In genomic region chr10:18984531-18984930, GRCh38 we compare ENCODE assay signal across 23 cellular contexts.
"Had no signal": no experiment of that assay in that cellular context is flagged by ENCODE, and none has a peak within 500 bp of the region (broad histone marks: within the 10 kb centered on the region; RNA-seq: fewer than 3 reads in every experiment).

No MANE protein-coding gene starts in this region.

- H3K9me3 Mint-ChIP-seq: activated CD4-positive, alpha-beta memory T cell treated with anti-CD3 and anti-CD28 coated beads, Interleukin-2, amount 10 ng/mL, durations not matched to agents 7 days and 5 days had no signal

- H3K4me3 ChIP-seq: colonic mucosa, left lung, sigmoid colon, transverse colon, vagina had no signal

- H3K36me3 ChIP-seq: colonic mucosa, left lung, sigmoid colon, transverse colon, vagina had no signal

- H3K27me3 Mint-ChIP-seq: activated B cell treated with CpG ODN at 0.5 μM for 24 hours; activated CD4-positive, alpha-beta memory T cell treated with anti-CD3 and anti-CD28 coated beads, Interleukin-2, amount 10 ng/mL, durations not matched to agents 7 days and 5 days; activated CD8-positive, alpha-beta memory T cell treated with anti-CD3 and anti-CD28 coated beads, Interleukin-2, amount 10 ng/mL, durations not matched to agents 7 days and 5 days; activated naive CD8-positive, alpha-beta T cell treated with anti-CD3 and anti-CD28 coated beads for 36 hours; activated T-helper 17 cell treated with anti-CD3 and anti-CD28 coated beads, Interleukin-2, amount 50 U/mL, for 72 hours; brain; stimulated activated naive CD8-positive, alpha-beta T cell treated with anti-CD3 and anti-CD28 coated beads, Interleukin-15, Interleukin-2, amounts not matched to agents 100 ng/mL and 50 ng/mL, for 24 hours had no signal

- H3K9ac ChIP-seq: parathyroid adenoma had no signal

- H3K4me3 Mint-ChIP-seq: activated B cell treated with CpG ODN at 0.5 μM for 24 hours; activated CD4-positive, alpha-beta memory T cell treated with anti-CD3 and anti-CD28 coated beads, Interleukin-2, amount 10 ng/mL, durations not matched to agents 7 days and 5 days; activated CD8-positive, alpha-beta memory T cell treated with anti-CD3 and anti-CD28 coated beads, Interleukin-2, amount 10 ng/mL, durations not matched to agents 7 days and 5 days; activated naive CD8-positive, alpha-beta T cell treated with anti-CD3 and anti-CD28 coated beads for 36 hours; activated T-helper 17 cell treated with anti-CD3 and anti-CD28 coated beads, Interleukin-2, amount 50 U/mL, for 72 hours; brain; endodermal cell; nephron; stimulated activated naive CD8-positive, alpha-beta T cell treated with anti-CD3 and anti-CD28 coated beads, Interleukin-15, Interleukin-2, amounts not matched to agents 100 ng/mL and 50 ng/mL, for 24 hours; T-helper 2 cell treated with Interferon-gamma antibody and Interleukin-4, amounts not matched to agents 5 μg/mL and 100 μg/mL, for 36 hours had no signal

- H3K27me3 ChIP-seq: colonic mucosa, left lung, sigmoid colon, transverse colon, vagina had no signal

- H3K79me2 ChIP-seq: parathyroid adenoma had no signal

- H2AFZ ChIP-seq: parathyroid adenoma had no signal

- H3K36me3 Mint-ChIP-seq: activated CD8-positive, alpha-beta memory T cell treated with anti-CD3 and anti-CD28 coated beads, Interleukin-2, amount 10 ng/mL, durations not matched to agents 7 days and 5 days; activated naive CD8-positive, alpha-beta T cell treated with anti-CD3 and anti-CD28 coated beads for 36 hours; brain had no signal

- H3K9me3 ChIP-seq: colonic mucosa, sigmoid colon, transverse colon, vagina had no signal

- H3K4me1 ChIP-seq: colonic mucosa, left lung, parathyroid adenoma, sigmoid colon, transverse colon, vagina had no signal

- ATAC-seq: activated CD8-positive, alpha-beta memory T cell treated with anti-CD3 and anti-CD28 coated beads, Interleukin-2, amount 10 ng/mL, durations not matched to agents 7 days and 5 days; activated T-helper 17 cell treated with anti-CD3 and anti-CD28 coated beads, Interleukin-2, amount 50 U/mL, for 72 hours; left lung had no signal

- H3K27ac Mint-ChIP-seq: activated B cell treated with CpG ODN at 0.5 μM for 24 hours; activated CD4-positive, alpha-beta memory T cell treated with anti-CD3 and anti-CD28 coated beads, Interleukin-2, amount 10 ng/mL, durations not matched to agents 7 days and 5 days; activated CD8-positive, alpha-beta memory T cell treated with anti-CD3 and anti-CD28 coated beads, Interleukin-2, amount 10 ng/mL, durations not matched to agents 7 days and 5 days; activated naive CD8-positive, alpha-beta T cell treated with anti-CD3 and anti-CD28 coated beads for 36 hours; activated T-helper 17 cell treated with anti-CD3 and anti-CD28 coated beads, Interleukin-2, amount 50 U/mL, for 72 hours; brain; endodermal cell; stimulated activated naive CD8-positive, alpha-beta T cell treated with anti-CD3 and anti-CD28 coated beads, Interleukin-15, Interleukin-2, amounts not matched to agents 100 ng/mL and 50 ng/mL, for 24 hours; T-helper 2 cell treated with Interferon-gamma antibody and Interleukin-4, amounts not matched to agents 5 μg/mL and 100 μg/mL, for 36 hours had no signal

- H3K27ac ChIP-seq: colonic mucosa, left lung, parathyroid adenoma, sigmoid colon, transverse colon, vagina had no signal

- H3K4me1 Mint-ChIP-seq: activated B cell treated with CpG ODN at 0.5 μM for 24 hours; activated naive CD8-positive, alpha-beta T cell treated with anti-CD3 and anti-CD28 coated beads for 36 hours; activated T-helper 17 cell treated with anti-CD3 and anti-CD28 coated beads, Interleukin-2, amount 50 U/mL, for 72 hours; brain; endodermal cell; nephron had no signal

- DNase-seq: activated B cell treated with CpG ODN at 0.5 μM for 24 hours; activated CD4-positive, alpha-beta memory T cell treated with anti-CD3 and anti-CD28 coated beads, Interleukin-2, amount 10 ng/mL, durations not matched to agents 7 days and 5 days; activated CD4-positive, alpha-beta T cell treated with anti-CD3 and anti-CD28 coated beads for 48 hours; activated CD8-positive, alpha-beta memory T cell treated with anti-CD3 and anti-CD28 coated beads, Interleukin-2, amount 10 ng/mL, durations not matched to agents 7 days and 5 days; activated naive CD4-positive, alpha-beta T cell; activated naive CD8-positive, alpha-beta T cell treated with anti-CD3 and anti-CD28 coated beads for 36 hours; amygdala; caudate nucleus; colonic mucosa; endodermal cell; left lung; midbrain; sigmoid colon; stimulated activated CD4-positive, alpha-beta T cell treated with anti-CD3 and anti-CD28 coated beads, Interleukin-12 subunit alpha, Interleukin-12 subunit beta, amount 100 ng/mL, for 4 hours; stimulated activated CD4-positive, alpha-beta T cell treated with anti-CD3 and anti-CD28 coated beads, Interleukin-1b, Interleukin-23, amount 100 ng/mL, for 48 hours; transverse colon had no signal
